7 cellular contexts compared by ENCODE assay signal in the genomic region with DNA sequence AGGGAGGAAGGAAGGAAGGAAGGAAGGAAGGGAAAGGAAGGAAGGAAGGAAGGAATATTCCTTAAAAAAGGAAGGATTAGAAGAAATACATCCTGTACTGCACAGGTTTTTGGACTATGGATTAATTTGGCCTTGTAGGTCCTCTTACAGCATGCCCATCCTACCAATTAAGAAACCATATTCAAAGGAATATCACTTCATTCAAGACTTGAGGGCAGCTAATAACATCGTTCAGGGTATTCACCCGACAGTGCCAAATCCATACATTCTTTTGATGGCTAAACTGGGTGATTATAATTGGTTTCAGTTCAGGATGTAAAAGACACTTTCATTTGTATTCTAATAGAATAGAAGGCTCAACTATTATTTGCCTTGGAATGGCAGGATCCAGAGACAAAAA.
"Had no signal": no experiment of that assay in that cellular context is flagged by ENCODE, and none has a peak within 500 bp of the region (broad histone marks: within the 10 kb centered on the region; RNA-seq: fewer than 3 reads in every experiment).

No MANE protein-coding gene starts in this region.

- ATAC-seq: K562 had no signal

- H3K27me3 Mint-ChIP-seq: IgD-negative memory B cell had no signal

- FAIRE-seq: HTR-8/SVneo, K562 had no signal

- H3K27ac ChIP-seq: HL-60 had no signal

- DNase-seq: IMR-90, KBM-7, KG1 had no signal

- H3K4me3 ChIP-seq: K562 had no signal

- H3K36me3 Mint-ChIP-seq: IgD-negative memory B cell had no signal

- H3K27ac Mint-ChIP-seq: IgD-negative memory B cell had no signal

- H3K4me3 Mint-ChIP-seq: IgD-negative memory B cell had no signal

- H3K4me1 Mint-ChIP-seq: IgD-negative memory B cell had no signal

- H3K9me3 Mint-ChIP-seq: IgD-negative memory B cell had no signal
